ENCODE assay signal across 2 cellular contexts in the genomic region with DNA sequence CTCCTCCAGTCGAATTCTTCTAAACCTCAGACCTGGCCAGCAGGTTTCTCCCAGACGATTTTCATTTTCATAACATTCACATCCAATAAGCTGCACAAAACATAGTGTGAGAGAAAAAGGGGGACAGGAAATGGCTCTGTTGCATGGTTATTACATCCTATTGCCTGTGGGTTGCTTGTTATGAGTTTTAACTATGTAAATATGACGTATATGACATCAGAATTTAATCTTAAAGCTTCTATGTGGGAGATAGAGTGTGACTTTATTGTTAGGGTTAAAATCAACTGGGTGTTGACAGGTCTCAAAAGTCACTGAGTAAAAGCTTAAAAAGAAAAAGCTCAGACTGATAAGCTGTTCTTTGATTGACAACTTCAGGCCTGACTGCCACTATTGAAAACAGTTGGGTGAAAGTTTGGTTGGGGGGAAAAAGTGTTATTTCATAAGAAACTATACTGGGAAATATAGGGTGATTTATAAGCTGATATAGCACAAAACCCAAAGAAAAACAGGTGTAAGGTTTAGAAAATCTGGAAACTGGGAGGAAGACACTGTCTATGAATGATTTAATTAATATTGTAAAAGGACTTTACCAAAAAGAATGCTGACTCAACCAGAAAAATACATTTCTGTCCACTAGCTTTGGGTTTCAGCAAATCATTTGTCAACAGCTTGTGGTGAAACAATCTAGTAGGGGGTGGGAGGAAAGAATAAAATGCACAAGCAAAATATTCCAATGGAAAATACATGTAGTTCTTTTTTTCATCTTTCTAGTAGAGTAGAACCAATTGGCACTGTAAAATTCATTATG.
TF ChIP-seq lines count a peak whose summit lies in the region.

No MANE protein-coding gene starts in this region.

TF ChIP-seq in IMR-90, 13 proteins besides CTCF, POLR2A, EP300 and RAD21:
- TF ChIP-seq, protein P1, sequence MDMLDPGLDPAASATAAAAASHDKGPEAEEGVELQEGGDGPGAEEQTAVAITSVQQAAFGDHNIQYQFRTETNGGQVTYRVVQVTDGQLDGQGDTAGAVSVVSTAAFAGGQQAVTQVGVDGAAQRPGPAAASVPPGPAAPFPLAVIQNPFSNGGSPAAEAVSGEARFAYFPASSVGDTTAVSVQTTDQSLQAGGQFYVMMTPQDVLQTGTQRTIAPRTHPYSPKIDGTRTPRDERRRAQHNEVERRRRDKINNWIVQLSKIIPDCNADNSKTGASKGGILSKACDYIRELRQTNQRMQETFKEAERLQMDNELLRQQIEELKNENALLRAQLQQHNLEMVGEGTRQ (IDR thresholded peaks at IDR 0.05; ENCODE audit: low read depth, low read length): no peak
- no peak for TF ChIP-seq RCOR1 (IDR thresholded peaks at IDR 0.05; ENCODE audit: insufficient replicate concordance, low read length)
- TF ChIP-seq, protein P2, sequence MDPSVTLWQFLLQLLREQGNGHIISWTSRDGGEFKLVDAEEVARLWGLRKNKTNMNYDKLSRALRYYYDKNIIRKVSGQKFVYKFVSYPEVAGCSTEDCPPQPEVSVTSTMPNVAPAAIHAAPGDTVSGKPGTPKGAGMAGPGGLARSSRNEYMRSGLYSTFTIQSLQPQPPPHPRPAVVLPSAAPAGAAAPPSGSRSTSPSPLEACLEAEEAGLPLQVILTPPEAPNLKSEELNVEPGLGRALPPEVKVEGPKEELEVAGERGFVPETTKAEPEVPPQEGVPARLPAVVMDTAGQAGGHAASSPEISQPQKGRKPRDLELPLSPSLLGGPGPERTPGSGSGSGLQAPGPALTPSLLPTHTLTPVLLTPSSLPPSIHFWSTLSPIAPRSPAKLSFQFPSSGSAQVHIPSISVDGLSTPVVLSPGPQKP (IDR thresholded peaks at IDR 0.05; ENCODE audit: borderline replicate concordance, low read depth, low read length): no peak
- TF ChIP-seq CEBPB (IDR thresholded peaks at IDR 0.05; ENCODE audit: low read depth, low read length): no peak
- no peak for TF ChIP-seq MXI1 (IDR thresholded peaks at IDR 0.05; ENCODE audit: borderline replicate concordance, low read depth, low read length)
- TF ChIP-seq FOS (IDR thresholded peaks at IDR 0.05; ENCODE audit: low read depth, low read length): no peak
- TF ChIP-seq NFE2L2 (IDR thresholded peaks at IDR 0.05; ENCODE audit: low read depth, low read length): no peak
- peak; percentile 34; the same call in 1 of the 2 replicates for TF ChIP-seq MAFK (IDR thresholded peaks at IDR 0.05; ENCODE audit: low read depth, low read length)
- TF ChIP-seq BHLHE40 (IDR thresholded peaks at IDR 0.05; ENCODE audit: low read depth, low read length): no peak
TF ChIP-seq in IMR-90: peak in this region for 1.

TF ChIP-seq in endothelial cell of umbilical vein, 7 proteins besides CTCF, POLR2A, EP300 and RAD21 (continued from another document):
- no peak for TF ChIP-seq FOS (IDR thresholded peaks at IDR 0.05; ENCODE audit: borderline replicate concordance, insufficient read depth, low read length)
- TF ChIP-seq GATA2 (IDR thresholded peaks at IDR 0.05; ENCODE audit: insufficient read depth, insufficient read length, low read depth, low read length): no peak
- TF ChIP-seq EZH2 (IDR thresholded peaks at IDR 0.05; ENCODE audit: borderline replicate concordance, low read depth, low read length, severe bottlenecking): no peak
- TF ChIP-seq, protein P3, sequence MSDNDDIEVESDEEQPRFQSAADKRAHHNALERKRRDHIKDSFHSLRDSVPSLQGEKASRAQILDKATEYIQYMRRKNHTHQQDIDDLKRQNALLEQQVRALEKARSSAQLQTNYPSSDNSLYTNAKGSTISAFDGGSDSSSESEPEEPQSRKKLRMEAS (IDR thresholded peaks at IDR 0.05; ENCODE audit: insufficient read depth, insufficient read length): no peak
